15 cellular contexts compared by ENCODE assay signal in genomic region chr16:14013145-14013570, GRCh38. TPM values are rescaled to one million over a fixed set of nuclear protein-coding genes. Genes with fewer than 3 reads are reported as not detected.
DNase-seq lines count a peak whose midpoint lies in the region; ATAC-seq and TF ChIP-seq lines count a peak whose summit lies in the region.
"Had no signal": no experiment of that assay in that cellular context is flagged by ENCODE, and none has a peak within 500 bp of the region (broad histone marks: within the 10 kb centered on the region; RNA-seq: fewer than 3 reads in every experiment).

No MANE protein-coding gene starts in this region.

- H3K9me3 ChIP-seq in adipocyte (ENCODE audit: control insufficient read depth, low read length) = no peaks in the 10 kb centered on the region
- H3K9me3 ChIP-seq in left lung = no peaks in the 10 kb centered on the region
- H3K9me3 ChIP-seq in CD4-positive, alpha-beta T cell (ENCODE audit: control insufficient read depth, low read length) = no peaks in the 10 kb centered on the region

- H3K27ac ChIP-seq in left lung (peak overlapping the region; percentile 63 to 68), skin epidermis (peak overlapping the region in 15 of 21 experiments; percentile 3 to 76 (median 55))
- no peak overlapping the region for H3K27ac ChIP-seq in CD4-positive, alpha-beta T cell (ENCODE audit: low read depth, low read length)
- H3K27ac ChIP-seq: 22Rv1 had no signal

- no peaks in the 10 kb centered on the region for H3K27me3 ChIP-seq in adipocyte (replicated peaks; ENCODE audit: control insufficient read depth, insufficient read depth, low read length)
- no peaks in the 10 kb centered on the region for H3K27me3 ChIP-seq in left lung
- H3K27me3 ChIP-seq in CD4-positive, alpha-beta T cell (ENCODE audit: control insufficient read depth, insufficient read depth, low read length) = peaks cover 4% of the 10 kb centered on the region

- no peak for ATAC-seq in left lung
- ATAC-seq in CD4-positive, alpha-beta T cell (ENCODE audit: poor library complexity) = no peak
- ATAC-seq: activated CD4-positive, alpha-beta T cell treated with anti-CD3 and anti-CD28 coated beads for 36 hours had no signal

- peaks cover 10% of the 10 kb centered on the region for H3K27me3 Mint-ChIP-seq in CD4-positive, alpha-beta T cell

- no peaks in the 10 kb centered on the region for H3K9me3 Mint-ChIP-seq in CD4-positive, alpha-beta T cell
- H3K9me3 Mint-ChIP-seq: activated T-helper 2 cell treated with anti-CD3 and anti-CD28 coated beads, Interferon-gamma antibody, Interleukin-2, Interleukin-4, amounts not matched to agents 10 μg/mL and 5 μg/mL and 100 μg/mL, durations not matched to agents 14 hours and 24 hours and 36 hours had no signal

- DNase-seq in DMS 273 (lab: John Stamatoyannopoulos, UW; ENCODE audit: unreplicated experiment) (peak; percentile 66), DMS 273 treated with DMSO at 0.1 percent for 48 hours (lab: John Stamatoyannopoulos, UW) (no peak), adipocyte (ENCODE audit: low read depth) (no peak), left lung (no peak), NCI-H2029 treated with DMSO at 0.1 percent for 48 hours (lab: John Stamatoyannopoulos, UW) (no peak), AG08396 (ENCODE audit: low spot score) (no peak)
- no peak for DNase-seq in CD4-positive, alpha-beta T cell
- DNase-seq: activated CD4-positive, alpha-beta T cell treated with anti-CD3 and anti-CD28 coated beads for 36 hours; cerebellar nuclear complex; occipital lobe; stimulated activated CD4-positive, alpha-beta T cell treated with anti-CD3 and anti-CD28 coated beads, Interleukin-4, amount 100 ng/mL, for 4 hours; substantia nigra had no signal

- peak overlapping the region; percentile 77 for H3K9ac ChIP-seq in adipocyte (ENCODE audit: low read length)

- H3K4me3 Mint-ChIP-seq in CD4-positive, alpha-beta T cell = no peak overlapping the region
- H3K4me3 Mint-ChIP-seq: activated CD4-positive, alpha-beta T cell treated with anti-CD3 and anti-CD28 coated beads for 36 hours had no signal

- H3K27ac Mint-ChIP-seq in CD4-positive, alpha-beta T cell = no peak overlapping the region
- H3K27ac Mint-ChIP-seq: activated CD4-positive, alpha-beta T cell treated with anti-CD3 and anti-CD28 coated beads for 36 hours; activated T-helper 2 cell treated with anti-CD3 and anti-CD28 coated beads, Interferon-gamma antibody, Interleukin-2, Interleukin-4, amounts not matched to agents 10 μg/mL and 5 μg/mL and 100 μg/mL, durations not matched to agents 14 hours and 24 hours and 36 hours had no signal

- H3K36me3 Mint-ChIP-seq in CD4-positive, alpha-beta T cell (ENCODE audit: low read depth) = no peaks in the 10 kb centered on the region

- intact Hi-C loops in left lung (cut with DNase I) = no loop called here
- intact Hi-C loops in CD4-positive, alpha-beta T cell (cut with DNase I, micrococcal nuclease) = no loop called here

- H3K4me1 ChIP-seq in adipocyte (ENCODE audit: control insufficient read depth, insufficient read depth, low read length) = peaks cover 49% of the 10 kb centered on the region
- H3K4me1 ChIP-seq in left lung = peaks cover 9 to 32% of the 10 kb centered on the region in 2 donors

- POLR2A ChIA-PET in CD4-positive, alpha-beta T cell (lab: Charles Lee) = no interaction called here

- no peak for TF ChIP-seq CTCF in left lung (IDR thresholded peaks at IDR 0.05)
- no peak for TF ChIP-seq CTCF in CD4-positive, alpha-beta T cell (IDR thresholded peaks at IDR 0.05)

- no peaks in the 10 kb centered on the region for H3K4me1 Mint-ChIP-seq in CD4-positive, alpha-beta T cell (ENCODE audit: low read depth)
- H3K4me1 Mint-ChIP-seq: activated CD4-positive, alpha-beta T cell treated with anti-CD3 and anti-CD28 coated beads for 36 hours had no signal

- H3K36me3 ChIP-seq in adipocyte (ENCODE audit: control insufficient read depth, insufficient read depth, low read length, severe bottlenecking) (no peaks in the 10 kb centered on the region), left lung (no peaks in the 10 kb centered on the region)

- H3K4me3 ChIP-seq in adipocyte (ENCODE audit: low read length) (peak overlapping the region; percentile 53), left lung (no peak overlapping the region), skin epidermis (no peak overlapping the region)

- CTCF ChIA-PET in CD4-positive, alpha-beta T cell (lab: Charles Lee) = no interaction called here

RNA-seq across cellular contexts. Expression of gene MRTFB, which starts 58.0 kb away (rescaled TPM):
- total RNA-seq in left lung = 10 to 100 TPM; 46.2 to 48.9 TPM
- 10 to 100 TPM; 18.0 to 19.4 TPM for total RNA-seq in CD4-positive, alpha-beta T cell
